8 cellular contexts compared by ENCODE assay signal in the genomic region with DNA sequence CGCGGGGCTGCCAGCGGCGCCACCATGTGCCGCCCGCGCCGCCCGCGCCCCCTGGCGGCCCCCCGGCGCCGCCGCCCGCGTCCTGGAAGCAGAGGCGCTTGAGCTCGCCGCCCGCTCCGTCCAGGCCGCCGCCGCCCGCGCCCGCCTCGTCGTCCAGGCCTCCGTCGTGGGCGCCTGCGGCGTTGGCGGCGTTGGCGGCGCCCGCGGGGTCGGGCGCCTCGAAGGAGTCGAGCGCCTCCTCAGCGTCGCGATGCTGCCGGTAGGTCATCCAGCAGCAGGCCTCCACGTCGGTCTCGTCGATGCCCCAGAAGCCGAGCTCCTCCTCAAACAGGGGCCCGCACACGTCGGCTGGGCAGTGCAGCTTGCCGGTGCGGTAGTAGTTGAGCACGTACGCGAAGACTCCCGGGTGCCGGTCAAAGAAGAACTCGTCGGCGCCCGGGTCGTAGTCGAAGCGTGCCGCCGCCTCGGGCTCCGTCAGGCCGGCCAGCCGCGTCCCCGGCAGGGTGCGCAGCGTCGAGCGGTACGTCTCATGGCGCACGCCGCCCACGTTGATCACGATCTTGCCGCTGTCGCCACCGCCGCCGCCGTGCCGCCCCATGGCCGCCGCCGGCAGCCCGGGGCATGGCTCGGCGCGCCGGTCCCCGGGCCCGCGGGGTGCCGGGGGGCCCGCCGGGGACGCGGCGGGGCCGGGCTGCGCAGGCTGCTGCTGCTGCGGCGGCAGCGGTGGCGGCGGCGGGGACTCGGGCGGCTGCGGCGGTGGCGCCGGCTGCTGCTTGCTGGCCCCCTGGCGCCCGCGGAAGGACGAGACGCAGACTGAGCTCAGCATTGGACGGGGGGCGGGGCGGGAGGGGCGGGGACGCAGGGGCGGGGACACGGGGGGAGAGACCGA.
DNase-seq lines count a peak whose midpoint lies in the region; ATAC-seq lines count a peak whose summit lies in the region.

No MANE protein-coding gene starts in this region.

- no peak overlapping the region for H3K27ac ChIP-seq in rectal smooth muscle tissue (ENCODE audit: low read depth, low read length)

- H3K4me3 ChIP-seq in rectal smooth muscle tissue (ENCODE audit: low read length) = peak overlapping the region; percentile 9

- DNase-seq in NCI-H748 (lab: John Stamatoyannopoulos, UW; ENCODE audit: unreplicated experiment) (peak; percentile 78), NCI-H748 treated with DMSO at 0.1 percent for 48 hours (lab: John Stamatoyannopoulos, UW) (no peak), NCI-H2171 treated with DMSO at 0.1 percent for 48 hours (lab: John Stamatoyannopoulos, UW) (peak; percentile 29), ecto neural progenitor cell (ENCODE audit: low spot score) (peak; percentile 74), cerebellar nuclear complex (lab: John Stamatoyannopoulos, UW) (no peak)

- ATAC-seq in GM21723 (IDR thresholded peaks at IDR 0.05; ENCODE audit: unreplicated experiment) (peak; percentile 8), HG03139 (IDR thresholded peaks at IDR 0.05; ENCODE audit: unreplicated experiment) (no peak)

- H3K27me3 ChIP-seq in rectal smooth muscle tissue (ENCODE audit: control insufficient read depth, insufficient read depth, low read length) = peaks cover 34% of the 10 kb centered on the region

- no peaks in the 10 kb centered on the region for H3K36me3 ChIP-seq in rectal smooth muscle tissue (ENCODE audit: control insufficient read depth, insufficient read depth, low read length)

- no peaks in the 10 kb centered on the region for H3K4me1 ChIP-seq in rectal smooth muscle tissue (ENCODE audit: control insufficient read depth, insufficient read depth, low read length)

- no peak overlapping the region for H3K9ac ChIP-seq in rectal smooth muscle tissue (ENCODE audit: low read length)

Comparison
In these comparisons a context has a peak if more than half of its experiments do, and no peak if none do; other contexts are left out.
1. DNase-seq: peak in NCI-H748 (single experiment), NCI-H2171 treated with DMSO at 0.1 percent for 48 hours (single experiment) and ecto neural progenitor cell (single experiment); none in NCI-H748 treated with DMSO at 0.1 percent for 48 hours (single experiment) and cerebellar nuclear complex (0 of 2).